22 cellular contexts compared by ENCODE assay signal in the genomic region with DNA sequence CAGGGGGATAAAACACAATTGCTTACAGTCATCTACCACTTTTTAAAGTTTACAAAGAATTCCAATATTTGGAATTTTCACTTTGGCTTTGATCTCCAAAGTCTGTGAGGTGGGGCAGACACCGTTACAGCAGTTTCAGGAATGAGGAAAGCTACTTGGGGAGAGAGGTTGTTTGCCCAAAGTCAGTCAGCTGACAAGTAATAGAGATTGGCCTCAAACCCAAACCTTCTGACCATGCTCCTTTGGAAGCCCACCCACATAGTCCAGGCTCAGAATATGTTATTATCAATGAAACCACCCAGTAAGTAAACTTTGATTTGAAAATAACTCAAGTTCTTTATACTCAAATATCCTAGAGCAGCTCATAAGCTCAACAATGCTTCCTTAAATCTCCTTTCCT. TPM values are rescaled to one million over a fixed set of nuclear protein-coding genes. Genes with fewer than 3 reads are reported as not detected.
"Had no signal": no experiment of that assay in that cellular context is flagged by ENCODE, and none has a peak within 500 bp of the region (broad histone marks: within the 10 kb centered on the region; RNA-seq: fewer than 3 reads in every experiment).

No MANE protein-coding gene starts in this region.

- H3K27ac ChIP-seq: cardiac muscle cell, SK-N-MC had no signal

- H3K27ac Mint-ChIP-seq: activated CD8-positive, alpha-beta T cell treated with anti-CD3 and anti-CD28 coated beads, Interleukin-2, amount 10 ng/mL, durations not matched to agents 7 days and 5 days; activated naive CD4-positive, alpha-beta T cell treated with anti-CD3 and anti-CD28 coated beads, Interleukin-2, amount 50 U/mL, for 24 hours; IgD-negative memory B cell; T-helper 1 cell treated with Interleukin-12 subunit alpha and Interleukin-12 subunit beta and Interleukin-4 antibody, amounts not matched to agents 30 μg/mL and 1 μg/mL, for 36 hours had no signal

- H3K36me3 Mint-ChIP-seq: activated naive CD4-positive, alpha-beta T cell treated with anti-CD3 and anti-CD28 coated beads, Interleukin-2, amount 50 U/mL, for 24 hours; IgD-negative memory B cell had no signal

- H3K4me3 Mint-ChIP-seq: activated CD8-positive, alpha-beta T cell treated with anti-CD3 and anti-CD28 coated beads, Interleukin-2, amount 10 ng/mL, durations not matched to agents 7 days and 5 days; activated naive CD4-positive, alpha-beta T cell treated with anti-CD3 and anti-CD28 coated beads, Interleukin-2, amount 50 U/mL, for 24 hours; IgD-negative memory B cell; T-helper 1 cell treated with Interleukin-12 subunit alpha and Interleukin-12 subunit beta and Interleukin-4 antibody, amounts not matched to agents 30 μg/mL and 1 μg/mL, for 36 hours had no signal

- H3K4me3 ChIP-seq: cardiac muscle cell, SK-N-MC had no signal

- ATAC-seq: activated CD4-positive, CD25-positive, alpha-beta regulatory T cell treated with anti-CD3 and anti-CD28 coated beads, Interleukin-2, amount 50 U/mL, for 24 hours; activated CD8-positive, alpha-beta T cell treated with anti-CD3 and anti-CD28 coated beads, Interleukin-2, amount 10 ng/mL, durations not matched to agents 7 days and 5 days had no signal

- H3K36me3 ChIP-seq: brain microvascular endothelial cell, cardiac muscle cell had no signal

- H3K27me3 ChIP-seq: brain microvascular endothelial cell, cardiac muscle cell had no signal

- H3K27me3 Mint-ChIP-seq: IgD-negative memory B cell had no signal

- DNase-seq: activated CD4-positive, alpha-beta T cell treated with anti-CD3 and anti-CD28 coated beads for 4 hours; activated CD8-positive, alpha-beta memory T cell treated with anti-CD3 and anti-CD28 coated beads, Interleukin-2, amount 50 U/mL, for 48 hours; activated CD8-positive, alpha-beta T cell treated with anti-CD3 and anti-CD28 coated beads, Interleukin-2, amount 10 ng/mL, durations not matched to agents 7 days and 5 days; activated naive CD4-positive, alpha-beta T cell; activated T-cell treated with anti-CD3 and anti-CD28 coated beads, Interleukin-2, amount 50 U/mL, for 1 hour; amniotic stem cell; brain microvascular endothelial cell; KG1; NCI-H1092; NCI-H1417; NCI-H1930; NCI-H345; NCI-H510A; NCI-H69; SIG-M5 had no signal

- H3K9me3 Mint-ChIP-seq: activated naive CD4-positive, alpha-beta T cell treated with anti-CD3 and anti-CD28 coated beads, Interleukin-2, amount 50 U/mL, for 24 hours; IgD-negative memory B cell; T-helper 1 cell treated with Interleukin-12 subunit alpha and Interleukin-12 subunit beta and Interleukin-4 antibody, amounts not matched to agents 30 μg/mL and 1 μg/mL, for 36 hours had no signal

RNA-seq across cellular contexts. Expression of a gene that starts 29.0 kb away (rescaled TPM):
- total RNA-seq: activated CD8-positive, alpha-beta T cell treated with anti-CD3 and anti-CD28 coated beads, Interleukin-2, amount 10 ng/mL, durations not matched to agents 7 days and 5 days; cardiac muscle cell; LHCN-M2 had no signal
- polyA plus RNA-seq: cardiac muscle cell, IgD-negative memory B cell had no signal
